Comparison of ENCODE assay signal across 15 cellular contexts in genomic region chr3:5489536-5489935, GRCh38.
DNase-seq lines count a peak whose midpoint lies in the region; ATAC-seq, FAIRE-seq and TF ChIP-seq lines count a peak whose summit lies in the region.
"Had no signal": no experiment of that assay in that cellular context is flagged by ENCODE, and none has a peak within 500 bp of the region (broad histone marks: within the 10 kb centered on the region; RNA-seq: fewer than 3 reads in every experiment).

No MANE protein-coding gene starts in this region.

- DNase-seq in germinal center (ENCODE audit: low spot score), result peak; percentile 7
- DNase-seq in endothelial cell (ENCODE audit: low spot score), result no peak
- DNase-seq in GM12891 (ENCODE audit: insufficient read length, low spot score), result no peak
- no peak for DNase-seq in T-helper 1 cell
- DNase-seq in T-helper 2 cell, result no peak
- DNase-seq: activated CD4-positive, CD25-positive, alpha-beta regulatory T cell; activated naive CD8-positive, alpha-beta T cell treated with anti-CD3 and anti-CD28 coated beads, Interleukin-2, amount 50 U/mL, for 24 hours; activated T-cell treated with anti-CD3 and anti-CD28 coated beads, Interleukin-2, amount 50 U/mL, for 1 hour; DND-41; erythroblast; NCI-H2081 had no signal

- no peak for TF ChIP-seq CTCF in endothelial cell (IDR thresholded peaks at IDR 0.05; ENCODE audit: unreplicated experiment)

- no peaks in the 10 kb centered on the region for H3K27me3 Mint-ChIP-seq in endothelial cell (ENCODE audit: unreplicated experiment)

- no peak for FAIRE-seq in GM12891 (lab: Jason Lieb, UNC)

- no peak overlapping the region for H3K27ac Mint-ChIP-seq in endothelial cell (ENCODE audit: unreplicated experiment)
- H3K27ac Mint-ChIP-seq: activated naive CD8-positive, alpha-beta T cell treated with anti-CD3 and anti-CD28 coated beads, Interleukin-2, amount 50 U/mL, for 24 hours; GM23338 had no signal

- H3K4me1 Mint-ChIP-seq in endothelial cell (ENCODE audit: unreplicated experiment), result no peaks in the 10 kb centered on the region
- H3K4me1 Mint-ChIP-seq: activated naive CD8-positive, alpha-beta T cell treated with anti-CD3 and anti-CD28 coated beads, Interleukin-2, amount 50 U/mL, for 24 hours; GM23338 had no signal

- peak; percentile 84 for ATAC-seq in GM18909 (IDR thresholded peaks at IDR 0.05; ENCODE audit: poor library complexity, unreplicated experiment)
- peak; percentile 70 for ATAC-seq in GM21528 (IDR thresholded peaks at IDR 0.05; ENCODE audit: low FRiP score, unreplicated experiment)
- peak; percentile 84 for ATAC-seq in HG03139 (IDR thresholded peaks at IDR 0.05; ENCODE audit: unreplicated experiment)
- ATAC-seq: activated naive CD8-positive, alpha-beta T cell treated with anti-CD3 and anti-CD28 coated beads, Interleukin-2, amount 50 U/mL, for 24 hours; GM23338 had no signal

- no peak for TF ChIP-seq POLR2A in GM12891 (IDR thresholded peaks at IDR 0.05; ENCODE audit: low read depth, low read length)

- H3K9me3 Mint-ChIP-seq in endothelial cell (ENCODE audit: unreplicated experiment), result peaks cover 13% of the 10 kb centered on the region
- H3K9me3 Mint-ChIP-seq: activated naive CD8-positive, alpha-beta T cell treated with anti-CD3 and anti-CD28 coated beads, Interleukin-2, amount 50 U/mL, for 24 hours had no signal

- no peaks in the 10 kb centered on the region for H3K36me3 Mint-ChIP-seq in endothelial cell (ENCODE audit: low read depth, unreplicated experiment)

- no peak overlapping the region for H3K4me3 Mint-ChIP-seq in endothelial cell (ENCODE audit: unreplicated experiment)
- H3K4me3 Mint-ChIP-seq: activated naive CD8-positive, alpha-beta T cell treated with anti-CD3 and anti-CD28 coated beads, Interleukin-2, amount 50 U/mL, for 24 hours; GM23338 had no signal

TF ChIP-seq in GM12891, 5 proteins besides CTCF, POLR2A, EP300 and RAD21:
- TF ChIP-seq PAX5 (IDR thresholded peaks at IDR 0.05; ENCODE audit: insufficient read depth, low read length, severe bottlenecking) (no peak), TAF1 (IDR thresholded peaks at IDR 0.05; ENCODE audit: low read depth, low read length) (no peak), SPI1 (IDR thresholded peaks at IDR 0.05; ENCODE audit: low read depth, low read length) (no peak), POLR2AphosphoS5 (IDR thresholded peaks at IDR 0.05; ENCODE audit: low read depth, low read length) (no peak), POU2F2 (IDR thresholded peaks at IDR 0.05; ENCODE audit: low read depth, low read length) (no peak)
